Comparison of ENCODE assay signal across 18 cellular contexts in genomic region chr2:25358836-25359235, GRCh38. TPM values are rescaled to one million over a fixed set of nuclear protein-coding genes. Genes with fewer than 3 reads are reported as not detected.
DNase-seq lines count a peak whose midpoint lies in the region; ATAC-seq, FAIRE-seq and TF ChIP-seq lines count a peak whose summit lies in the region.
"Had no signal": no experiment of that assay in that cellular context is flagged by ENCODE, and none has a peak within 500 bp of the region (broad histone marks: within the 10 kb centered on the region; RNA-seq: fewer than 3 reads in every experiment).

No MANE protein-coding gene starts in this region.

- H4K91ac ChIP-seq in H1 (replicated peaks; ENCODE audit: insufficient read length, low read length), result no peak overlapping the region

- no peak for TF ChIP-seq EP300 in H1 (IDR thresholded peaks at IDR 0.05; ENCODE audit: borderline replicate concordance in 1 of 2, low read depth in 2 of 2, low read length in 2 of 2)

- H3K79me2 ChIP-seq in H1 (ENCODE audit: control insufficient read depth in 1 of 2, insufficient read depth in 2 of 2, low read length in 2 of 2), result no peaks in the 10 kb centered on the region

- H3K4me3 ChIP-seq in left ventricle myocardium inferior, result no peak overlapping the region
- H3K4me3 ChIP-seq in H1 (ENCODE audit: extremely low read depth in 1 of 4, insufficient read depth in 2 of 4, low read depth in 3 of 4, low read length in 4 of 4), result no peak overlapping the region
- no peak overlapping the region for H3K4me3 ChIP-seq in Peyer's patch
- H3K4me3 ChIP-seq: GM12878 had no signal

- H3K27me3 ChIP-seq in left ventricle myocardium inferior (ENCODE audit: low read depth) (peaks cover 16% of the 10 kb centered on the region), H1 (replicated peaks in 1 of 4; ENCODE audit: control insufficient read depth in 3 of 4, extremely low read depth in 1 of 4, insufficient read depth in 3 of 4, low read length in 3 of 4) (peaks cover 0 to 29% (median 19%) of the 10 kb centered on the region in 4 experiments; a peak in 6 of 7 replicates), Peyer's patch (no peaks in the 10 kb centered on the region)

- no peaks in the 10 kb centered on the region for H3K23me2 ChIP-seq in H1 (ENCODE audit: low read depth, low read length)

- H4K5ac ChIP-seq in H1 (ENCODE audit: insufficient read length, low read depth, low read length), result no peak overlapping the region

- no peak overlapping the region for H2AK5ac ChIP-seq in H1 (ENCODE audit: low read depth, low read length)

- no peak overlapping the region for H3K27ac ChIP-seq in left ventricle myocardium inferior (replicated peaks)
- no peak overlapping the region for H3K27ac ChIP-seq in H1 (ENCODE audit: low read depth, low read length)
- no peak overlapping the region for H3K27ac ChIP-seq in Peyer's patch
- H3K27ac ChIP-seq: 22Rv1 had no signal

- no peak overlapping the region for H3K56ac ChIP-seq in H1 (replicated peaks; ENCODE audit: insufficient read length, low read depth, low read length)

- no peak overlapping the region for H3K9ac ChIP-seq in H1 (replicated peaks in 1 of 4; ENCODE audit: extremely low read depth in 1 of 4, low read depth in 3 of 4, low read length in 3 of 4)

- no peak overlapping the region for H2BK5ac ChIP-seq in H1 (ENCODE audit: low read depth, low read length)

- TF ChIP-seq RAD21 in H1 (IDR thresholded peaks at IDR 0.05 in 1 of 2, conservative IDR thresholded peaks at IDR 0.05 in 1 of 2; ENCODE audit: low read depth in 2 of 2, low read length in 2 of 2), result no peak

- H3K79me1 ChIP-seq in H1 (ENCODE audit: low read depth, low read length), result no peaks in the 10 kb centered on the region

- no peak overlapping the region for H3K4me2 ChIP-seq in H1 (ENCODE audit: insufficient read depth in 1 of 2, low read depth in 2 of 2, low read length in 2 of 2)

- no peak overlapping the region for H2BK120ac ChIP-seq in H1 (replicated peaks; ENCODE audit: low read depth, low read length)

- H3K14ac ChIP-seq in H1 (ENCODE audit: insufficient read length), result no peak overlapping the region

- POLR2A ChIA-PET in H1 (lab: Charles Lee; ENCODE audit: partially characterized antibody), result interaction anchor here (0.8 to 1.7 kb wide), 4 partner anchors 11 to 314 kb away, joined by 3 to 4 read pairs (median 3); no protein-coding TSS in a partner anchor

- CTCF ChIA-PET in H1 (lab: Charles Lee; ENCODE audit: partially characterized antibody), result interaction anchor here (0.7 to 1.7 kb wide), 4 partner anchors 15 to 130 kb away, joined by 3 to 9 read pairs (median 6); no protein-coding TSS in a partner anchor

- H3K4me3 Mint-ChIP-seq in stimulated activated effector memory CD8-positive, alpha-beta T cell treated with anti-CD3 and anti-CD28 coated beads, Interleukin-12 subunit alpha, Interleukin-12 subunit beta, amount 100 ng/mL, for 72 hours, result no peak overlapping the region
- H3K4me3 Mint-ChIP-seq: CD14-positive monocyte had no signal

- peak overlapping the region; percentile 51 for H3K4ac ChIP-seq in H1 (replicated peaks; ENCODE audit: insufficient read length, low read depth, low read length)

- TF ChIP-seq POLR2A in H1 (IDR thresholded peaks at IDR 0.05; ENCODE audit: control extremely low read depth in 1 of 2, low read depth in 2 of 2, low read length in 2 of 2) (no peak), Peyer's patch (IDR thresholded peaks at IDR 0.05) (no peak)

- DNase-seq in Right ventricle myocardium inferior (ENCODE audit: missing footprints) (peak; percentile 3), left ventricle myocardium inferior (no peak), H1 (ENCODE audit: low read depth in 1 of 2, low spot score in 2 of 2) (no peak), Peyer's patch (no peak), medulla oblongata (ENCODE audit: extremely low spot score) (no peak), NK-92 (lab: John Stamatoyannopoulos, UW; ENCODE audit: unreplicated experiment) (no peak)
- no peak for DNase-seq in stimulated activated effector memory CD8-positive, alpha-beta T cell treated with anti-CD3 and anti-CD28 coated beads, Interleukin-12 subunit alpha, Interleukin-12 subunit beta, amount 100 ng/mL, for 72 hours (ENCODE audit: low spot score in 2 of 2)
- DNase-seq: Calu3; CD8-positive, alpha-beta memory T cell; DMS 273 treated with DMSO at 0.1 percent for 48 hours; DMS79; IMR-90; KBM-7 had no signal

- no peak for ATAC-seq in Right ventricle myocardium inferior
- no peak for ATAC-seq in stimulated activated effector memory CD8-positive, alpha-beta T cell treated with anti-CD3 and anti-CD28 coated beads, Interleukin-12 subunit alpha, Interleukin-12 subunit beta, amount 100 ng/mL, for 72 hours
- ATAC-seq: GM12878, HCT116 had no signal

- no peak overlapping the region for H4K8ac ChIP-seq in H1 (ENCODE audit: extremely low read depth, insufficient read depth, low read length)

- no peak overlapping the region for H2BK12ac ChIP-seq in H1 (ENCODE audit: low read depth, low read length)

- H2BK15ac ChIP-seq in H1 (ENCODE audit: low read length), result no peak overlapping the region

- no peaks in the 10 kb centered on the region for H3K9me3 Mint-ChIP-seq in stimulated activated effector memory CD8-positive, alpha-beta T cell treated with anti-CD3 and anti-CD28 coated beads, Interleukin-12 subunit alpha, Interleukin-12 subunit beta, amount 100 ng/mL, for 72 hours
- H3K9me3 Mint-ChIP-seq: CD8-positive, alpha-beta memory T cell had no signal

- H3K18ac ChIP-seq in H1 (ENCODE audit: extremely low read depth, low read length), result peak overlapping the region; percentile 4; the same call in 1 of the 2 replicates

- WGBS in H1 (ENCODE audit: extremely low coverage in 1 of 2, insufficient coverage in 1 of 2, insufficient read length in 1 of 2, insufficient replicate concordance in 2 of 2, low coverage in 1 of 2, low lambda C conversion rate in 2 of 2, missing lambda C conversion rate in 1 of 2), 2 experiments, result 91% methylated on average over 7 of the region's 8 CpGs; no CpG with 5 or more reads in 1 of the 2 experiments

- H3K36me3 ChIP-seq in left ventricle myocardium inferior, result no peaks in the 10 kb centered on the region
- H3K36me3 ChIP-seq in H1 (ENCODE audit: control insufficient read depth in 2 of 4, insufficient read depth in 4 of 4, low read length in 3 of 4), result no peaks in the 10 kb centered on the region
- no peaks in the 10 kb centered on the region for H3K36me3 ChIP-seq in Peyer's patch

- H3K4me1 ChIP-seq in left ventricle myocardium inferior (peaks cover 13% of the 10 kb centered on the region), H1 (replicated peaks in 1 of 4; ENCODE audit: control insufficient read depth in 3 of 4, insufficient read depth in 4 of 4, low read length in 3 of 4) (peaks cover 0 to 9% (median 5%) of the 10 kb centered on the region in 4 experiments; a peak in 6 of 7 replicates), Peyer's patch (peaks cover 0 to 5% (median 3%) of the 10 kb centered on the region in 4 donors)

- no peak overlapping the region for H3K23ac ChIP-seq in H1 (ENCODE audit: insufficient read length)

- no peak overlapping the region for H2AFZ ChIP-seq in H1 (ENCODE audit: low read length)

- peaks cover 10% of the 10 kb centered on the region for H3K36me3 Mint-ChIP-seq in stimulated activated effector memory CD8-positive, alpha-beta T cell treated with anti-CD3 and anti-CD28 coated beads, Interleukin-12 subunit alpha, Interleukin-12 subunit beta, amount 100 ng/mL, for 72 hours
- H3K36me3 Mint-ChIP-seq: CD14-positive monocyte had no signal

- H3K4me1 Mint-ChIP-seq in stimulated activated effector memory CD8-positive, alpha-beta T cell treated with anti-CD3 and anti-CD28 coated beads, Interleukin-12 subunit alpha, Interleukin-12 subunit beta, amount 100 ng/mL, for 72 hours, result peaks cover 21% of the 10 kb centered on the region

- no peak for FAIRE-seq in H1 (lab: Jason Lieb, UNC)
- FAIRE-seq: GM12878, H54 had no signal

- H2BK20ac ChIP-seq in H1 (ENCODE audit: low read length), result no peak overlapping the region

- intact Hi-C loops in Right ventricle myocardium inferior (cut with DNase I) (no loop called here), left ventricle myocardium inferior (cut with micrococcal nuclease) (no loop called here)

- TF ChIP-seq CTCF in left ventricle myocardium inferior (IDR thresholded peaks at IDR 0.05; ENCODE audit: borderline replicate concordance) (no peak), H1 (IDR thresholded peaks at IDR 0.05; ENCODE audit: control extremely low read depth in 1 of 3, insufficient read depth in 1 of 3, low read depth in 1 of 3, low read length in 3 of 3) (no peak), Peyer's patch (IDR thresholded peaks at IDR 0.05) (no peak)

- H3K9me3 ChIP-seq in left ventricle myocardium inferior (replicated peaks), result no peaks in the 10 kb centered on the region
- no peaks in the 10 kb centered on the region for H3K9me3 ChIP-seq in H1 (ENCODE audit: insufficient read depth in 2 of 2, low read depth in 1 of 2, low read length in 1 of 2)
- H3K9me3 ChIP-seq in Peyer's patch, result no peaks in the 10 kb centered on the region

- H3K27ac Mint-ChIP-seq in stimulated activated effector memory CD8-positive, alpha-beta T cell treated with anti-CD3 and anti-CD28 coated beads, Interleukin-12 subunit alpha, Interleukin-12 subunit beta, amount 100 ng/mL, for 72 hours, result peak overlapping the region; percentile 58
- H3K27ac Mint-ChIP-seq: CD14-positive monocyte had no signal

- H4K20me1 ChIP-seq in H1 (replicated peaks in 1 of 2; ENCODE audit: control insufficient read depth in 1 of 2, insufficient read depth in 2 of 2, low read length in 2 of 2), result peaks cover 0 to 1% of the 10 kb centered on the region in 2 experiments

TF ChIP-seq in H1, 55 proteins besides CTCF, POLR2A, EP300 and RAD21 (continues in another document):
- TF ChIP-seq BACH1 (IDR thresholded peaks at IDR 0.05; ENCODE audit: low read length) (no peak), YY1 (IDR thresholded peaks at IDR 0.05; ENCODE audit: low read depth, low read length) (no peak)

RNA-seq across cellular contexts. Expression of gene DNMT3A, which starts 17.1 kb away (rescaled TPM):
- 18.6 TPM for total RNA-seq in Right ventricle myocardium inferior
- total RNA-seq in left ventricle myocardium inferior, result 16.5 TPM
- total RNA-seq in H1 (2021; fragmentation: NEBNext Ultra II Directional; extraction: Animal tissue kit (Norgen Biotek cat#: 25700)), result 162 and 178 TPM in 2 replicates
- 33.6 and 50.8 TPM in 2 replicates for polyA plus RNA-seq in H1 (2011; rRNA removed)
- polyA plus RNA-seq in H1 (2011; cell fraction: cytosol; rRNA removed), result 36.6 TPM
- polyA plus RNA-seq in H1 (2011; cell fraction: nucleus; rRNA removed), result 120 TPM
- 95.4 to 118 TPM (median 100 TPM) in 4 replicates for polyA plus RNA-seq in H1 (2012, experiment 1 of 2)
- polyA plus RNA-seq in H1 (2012, experiment 2 of 2), result 19.1 TPM
- 58.9 TPM for polyA plus RNA-seq in H1 (2013, experiment 1 of 2)
- 54.4 TPM for polyA plus RNA-seq in H1 (2013, experiment 2 of 2)
- polyA minus RNA-seq in H1 (2011; rRNA and poly(A)+ RNA removed), result 80.2 and 102 TPM in 2 replicates
- polyA minus RNA-seq in H1 (2011; cell fraction: cytosol; rRNA and poly(A)+ RNA removed), result 99.8 TPM
- polyA minus RNA-seq in H1 (2011; cell fraction: nucleus; rRNA and poly(A)+ RNA removed), result 85.2 TPM
- total RNA-seq in Peyer's patch, result 100 to 1,000 TPM in 1 of 4 donors, 10 to 100 TPM in 3; 10.7 to 126 (median 27.7) TPM
